In genomic region chr2:199409705-199410104, GRCh38 we compare ENCODE assay signal across 1 cellular context.
TF ChIP-seq lines count a peak whose summit lies in the region.

No MANE protein-coding gene starts in this region.

TF ChIP-seq in WTC11, 78 proteins besides CTCF, POLR2A, EP300 and RAD21 (continued from another document):
- TF ChIP-seq FOXP4 (CRISPR knock-in tag; IDR thresholded peaks at IDR 0.05) = no peak
- no peak for TF ChIP-seq SP1 (CRISPR knock-in tag; conservative IDR thresholded peaks at IDR 0.05)
